ENCODE assay signal across 4 cellular contexts in genomic region chr2:133456156-133456555, GRCh38.
"Had no signal": no experiment of that assay in that cellular context is flagged by ENCODE, and none has a peak within 500 bp of the region (broad histone marks: within the 10 kb centered on the region; RNA-seq: fewer than 3 reads in every experiment).

No MANE protein-coding gene starts in this region.

- DNase-seq: H9, HCEC 1CT, IMR-90 had no signal

- H3K4me3 ChIP-seq: GM23338 had no signal

- ATAC-seq: GM23338 had no signal
